2 cellular contexts compared by ENCODE assay signal in genomic region chr14:102508774-102509743, GRCh38.
TF ChIP-seq lines count a peak whose summit lies in the region.

No MANE protein-coding gene starts in this region.

TF ChIP-seq in HEK293, 187 proteins besides CTCF, POLR2A, EP300 and RAD21 (continued from another document and continues in another):
- TF ChIP-seq ZNF366 (tag by site-specific recombination; conservative IDR thresholded peaks at IDR 0.05) (no peak; the same call in 1 of the 2 replicates), ZNF776 (tag by site-specific recombination; IDR thresholded peaks at IDR 0.05; ENCODE audit: borderline replicate concordance) (no peak), ZNF521 (tag by site-specific recombination; IDR thresholded peaks at IDR 0.05) (no peak), ZNF121 (tag by site-specific recombination; IDR thresholded peaks at IDR 0.05) (no peak), ZNF639 (tag by site-specific recombination; IDR thresholded peaks at IDR 0.05) (no peak), ZNF2 (tag by site-specific recombination; IDR thresholded peaks at IDR 0.05) (no peak), ZNF37A (tag by site-specific recombination; IDR thresholded peaks at IDR 0.05) (no peak), ZNF488 (tag by site-specific recombination; IDR thresholded peaks at IDR 0.05) (no peak), GLIS2 (tag by site-specific recombination; IDR thresholded peaks at IDR 0.05) (peak; percentile 47; the same call in 1 of the 2 replicates), ZNF558 (tag by site-specific recombination; IDR thresholded peaks at IDR 0.05) (no peak), ZNF518A (tag by site-specific recombination; conservative IDR thresholded peaks at IDR 0.05; ENCODE audit: low read depth) (no peak), ZNF146 (tag by site-specific recombination; IDR thresholded peaks at IDR 0.05) (no peak), ZNF214 (tag by site-specific recombination; IDR thresholded peaks at IDR 0.05; ENCODE audit: borderline replicate concordance) (no peak), GLI4 (tag by site-specific recombination; IDR thresholded peaks at IDR 0.05) (no peak), ZNF155 (tag by site-specific recombination; IDR thresholded peaks at IDR 0.05) (no peak), PRDM4 (tag by site-specific recombination; IDR thresholded peaks at IDR 0.05) (no peak), SP2 (tag by site-specific recombination; IDR thresholded peaks at IDR 0.05) (peak; percentile 60), ZNF311 (tag by site-specific recombination; IDR thresholded peaks at IDR 0.05; ENCODE audit: borderline replicate concordance) (no peak), ZNF423 (tag by site-specific recombination; IDR thresholded peaks at IDR 0.05) (no peak), ZNF610 (tag by site-specific recombination; IDR thresholded peaks at IDR 0.05; ENCODE audit: borderline replicate concordance) (no peak), ZEB2 (tag by site-specific recombination; IDR thresholded peaks at IDR 0.05) (peak; percentile 78)

TF ChIP-seq in K562, 482 proteins besides CTCF, POLR2A, EP300 and RAD21 (continued from another document and continues in another):
- 0 out of 2 replicates have a peak, but pooled peaks have one; percentile 48 for TF ChIP-seq NKRF (IDR thresholded peaks at IDR 0.05; ENCODE audit: borderline replicate concordance)
- TF ChIP-seq RB1 (IDR thresholded peaks at IDR 0.05; ENCODE audit: low read depth): peak; percentile 51; the same call in 1 of the 2 replicates
- 0 out of 2 replicates have a peak, but pooled peaks have one; percentile 52 for TF ChIP-seq SUPT5H (IDR thresholded peaks at IDR 0.05)
- TF ChIP-seq RBBP5 (IDR thresholded peaks at IDR 0.05; ENCODE audit: borderline replicate concordance, insufficient read depth, low read length, poor library complexity, severe bottlenecking): peak; percentile 40
- 0 out of 2 replicates have a peak, but pooled peaks have one; percentile 26 for TF ChIP-seq ARID4B (CRISPR knock-in tag; IDR thresholded peaks at IDR 0.05)
- TF ChIP-seq ATF1 (CRISPR knock-in tag; IDR thresholded peaks at IDR 0.05): no peak
- TF ChIP-seq ATF1 (tag; IDR thresholded peaks at IDR 0.05): peak; percentile 81
- 0 out of 2 replicates have a peak, but pooled peaks have one; percentile 43 for TF ChIP-seq XRCC5 (IDR thresholded peaks at IDR 0.05; ENCODE audit: low read depth, low read length)
- peak; percentile 58 for TF ChIP-seq CREM (IDR thresholded peaks at IDR 0.05; ENCODE audit: low read depth)
- TF ChIP-seq ETV1 (tag; conservative IDR thresholded peaks at IDR 0.05; ENCODE audit: low read depth): no peak
- peak in 1 of 2 experiments; percentile 23; a peak in 1 of 4 replicates for TF ChIP-seq HDAC1 (IDR thresholded peaks at IDR 0.05)
- peak; percentile 12; the same call in 1 of the 2 replicates for TF ChIP-seq GMEB1 (CRISPR knock-in tag; IDR thresholded peaks at IDR 0.05)
- no peak for TF ChIP-seq AFF1 (IDR thresholded peaks at IDR 0.05; ENCODE audit: low read depth in 1 of 2, partially characterized antibody in 2 of 2)
- TF ChIP-seq CEBPG (CRISPR knock-in tag; IDR thresholded peaks at IDR 0.05): no peak; the same call in 1 of the 2 replicates
- TF ChIP-seq CEBPG (tag; conservative IDR thresholded peaks at IDR 0.05 in 1 of 2, IDR thresholded peaks at IDR 0.05 in 1 of 2): peak in 1 of 2 experiments; percentile 18; a peak in 1 of 4 replicates
- peak; percentile 32; the same call in 1 of the 2 replicates for TF ChIP-seq PHF8 (IDR thresholded peaks at IDR 0.05; ENCODE audit: borderline replicate concordance, low read length)
- peak; percentile 51; the same call in 1 of the 2 replicates for TF ChIP-seq SP1 (CRISPR knock-in tag; IDR thresholded peaks at IDR 0.05)
- TF ChIP-seq MTA3 (IDR thresholded peaks at IDR 0.05; ENCODE audit: borderline replicate concordance): peak; percentile 56; the same call in 1 of the 2 replicates
- no peak for TF ChIP-seq ZNF253 (CRISPR knock-in tag; conservative IDR thresholded peaks at IDR 0.05)
- peak; percentile 82 for TF ChIP-seq ZSCAN29 (IDR thresholded peaks at IDR 0.05)
- peak in 1 of 2 experiments; percentile 88; a peak in 2 of 4 replicates for TF ChIP-seq ZNF639 (CRISPR knock-in tag; conservative IDR thresholded peaks at IDR 0.05 in 1 of 2, IDR thresholded peaks at IDR 0.05 in 1 of 2)
- no peak for TF ChIP-seq NFATC3 (IDR thresholded peaks at IDR 0.05)
- peak; percentile 41; the same call in 1 of the 2 replicates for TF ChIP-seq TOE1 (IDR thresholded peaks at IDR 0.05; ENCODE audit: borderline replicate concordance)
- no peak for TF ChIP-seq TOE1 (CRISPR knock-in tag; IDR thresholded peaks at IDR 0.05; ENCODE audit: borderline replicate concordance, low read depth)
- peak; percentile 42; the same call in 1 of the 2 replicates for TF ChIP-seq CTBP1 (IDR thresholded peaks at IDR 0.05; ENCODE audit: borderline replicate concordance)
- peak; percentile 96 for TF ChIP-seq ZC3H4 (CRISPR knock-in tag; IDR thresholded peaks at IDR 0.05; ENCODE audit: borderline replicate concordance)
- no peak for TF ChIP-seq ZNF140 (CRISPR knock-in tag; IDR thresholded peaks at IDR 0.05)
- no peak for TF ChIP-seq ZNF766 (CRISPR knock-in tag; conservative IDR thresholded peaks at IDR 0.05)
- TF ChIP-seq GABPB1 (CRISPR knock-in tag; IDR thresholded peaks at IDR 0.05): peak; percentile 68
- no peak for TF ChIP-seq ZNF699 (CRISPR knock-in tag; IDR thresholded peaks at IDR 0.05; ENCODE audit: insufficient replicate concordance)
- TF ChIP-seq SAFB (IDR thresholded peaks at IDR 0.05; ENCODE audit: borderline replicate concordance, low read depth, low read length): peak; percentile 68
- TF ChIP-seq MAZ (CRISPR knock-in tag; conservative IDR thresholded peaks at IDR 0.05 in 1 of 2, IDR thresholded peaks at IDR 0.05 in 1 of 2): 0 out of 4 replicates have a peak, but pooled peaks of 1 of the 2 experiments have one; percentile 40
- TF ChIP-seq HNRNPUL1 (IDR thresholded peaks at IDR 0.05; ENCODE audit: low read length): no peak
- no peak for TF ChIP-seq NFYB (IDR thresholded peaks at IDR 0.05; ENCODE audit: extremely low read depth, insufficient read length)
- TF ChIP-seq ZC3H8 (IDR thresholded peaks at IDR 0.05): no peak
- peak; percentile 14; the same call in 1 of the 2 replicates for TF ChIP-seq TFAP4 (CRISPR knock-in tag; IDR thresholded peaks at IDR 0.05; ENCODE audit: borderline replicate concordance)
- peak; percentile 39; the same call in 1 of the 2 replicates for TF ChIP-seq USF1 (CRISPR knock-in tag; IDR thresholded peaks at IDR 0.05)
- peak; percentile 51; the same call in 1 of the 2 replicates for TF ChIP-seq EP400 (IDR thresholded peaks at IDR 0.05)
